Comparison of ENCODE assay signal across 18 cellular contexts in the genomic region with DNA sequence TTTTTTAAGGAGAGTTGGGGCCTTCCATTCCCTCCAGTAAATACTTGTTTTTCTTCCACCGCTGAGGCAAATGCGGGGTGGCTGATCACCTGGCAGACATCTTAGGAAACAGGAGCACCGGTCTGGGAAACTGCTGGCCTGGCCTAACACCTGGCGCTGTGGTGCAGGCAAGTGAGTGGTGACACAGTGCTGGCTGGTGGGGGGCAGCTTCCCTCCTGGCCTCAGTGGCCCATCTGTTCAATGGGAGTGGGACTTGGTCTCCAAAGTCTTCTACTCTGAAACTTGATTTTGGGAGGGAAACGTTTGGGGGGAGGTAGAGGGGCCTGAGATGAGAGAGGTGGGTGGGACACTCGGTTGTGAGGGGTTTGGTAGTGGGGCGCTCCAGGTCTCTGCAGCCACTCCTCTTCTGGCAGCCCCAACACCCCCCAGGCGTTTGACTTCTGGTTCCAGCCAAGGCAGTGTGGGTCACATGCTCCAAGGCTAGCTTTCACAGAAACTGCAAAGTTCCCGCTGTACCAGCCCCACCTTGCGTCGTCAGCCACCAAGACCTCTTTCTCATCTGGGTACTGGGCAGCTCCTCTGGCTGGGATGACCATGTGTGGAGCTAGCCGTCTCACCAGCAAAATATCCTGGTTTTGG. TPM values are rescaled to one million over a fixed set of nuclear protein-coding genes. Genes with fewer than 3 reads are reported as not detected.
DNase-seq lines count a peak whose midpoint lies in the region; ATAC-seq and TF ChIP-seq lines count a peak whose summit lies in the region.
"Had no signal": no experiment of that assay in that cellular context is flagged by ENCODE, and none has a peak within 500 bp of the region (broad histone marks: within the 10 kb centered on the region; RNA-seq: fewer than 3 reads in every experiment).

No MANE protein-coding gene starts in this region.

- no peak overlapping the region for H2BK5ac ChIP-seq in neuronal stem cell (ENCODE audit: low read length)

- no peak for TF ChIP-seq CTCF in RWPE2 (IDR thresholded peaks at IDR 0.05; ENCODE audit: poor library complexity, severe bottlenecking)

- H3K9me3 ChIP-seq in RWPE2 (ENCODE audit: severe bottlenecking) (no peaks in the 10 kb centered on the region), neuronal stem cell (replicated peaks in 1 of 2; ENCODE audit: control insufficient read depth in 2 of 2, insufficient read depth in 1 of 2, low read depth in 1 of 2, low read length in 2 of 2) (no peaks in the 10 kb centered on the region)
- H3K9me3 ChIP-seq: Caco-2, HAP-1 had no signal

- DNase-seq in activated effector memory CD4-positive, alpha-beta T cell treated with anti-CD3 and anti-CD28 coated beads, Interleukin-2, amount 50 U/mL, for 16 hours = peak; percentile 21
- DNase-seq in activated effector memory CD4-positive, alpha-beta T cell treated with Interleukin-2 at 50 U/mL for 16 hours = no peak
- DNase-seq in RWPE2 (ENCODE audit: low spot score) = peak; percentile 31
- no peak for DNase-seq in neuronal stem cell (ENCODE audit: low spot score)
- no peak for DNase-seq in stimulated activated naive B cell treated with anti-CD40 and anti-IgM and Interleukin-4, amounts not matched to agents 10 μg/mL and 1 μg/mL and 100 μg/mL, for 72 hours
- no peak for DNase-seq in NCI-H1930 (lab: John Stamatoyannopoulos, UW)
- DNase-seq in stimulated activated CD4-positive, alpha-beta T cell treated with anti-CD3 and anti-CD28 coated beads, Interleukin-4, amount 100 ng/mL, for 1 hour = no peak
- no peak for DNase-seq in NCI-H226
- DNase-seq: 8988T; C1 segment of cervical spinal cord; Caco-2; CD4-positive, alpha-beta T cell; DMS153; DMS79; GDM1; GM23248 had no signal

- peak overlapping the region; percentile 75 for H3K27ac Mint-ChIP-seq in stimulated activated naive B cell treated with anti-CD40 and anti-IgM and Interleukin-4, amounts not matched to agents 10 μg/mL and 1 μg/mL and 100 μg/mL, for 72 hours

- peaks cover 31 to 73% of the 10 kb centered on the region in 2 donors for H3K36me3 Mint-ChIP-seq in stimulated activated naive B cell treated with anti-CD40 and anti-IgM and Interleukin-4, amounts not matched to agents 10 μg/mL and 1 μg/mL and 100 μg/mL, for 72 hours

- H3K23ac ChIP-seq in neuronal stem cell (ENCODE audit: low read depth, low read length, poor library complexity) = no peak overlapping the region

- no peak overlapping the region for H2BK120ac ChIP-seq in neuronal stem cell (ENCODE audit: low read depth, low read length)

- no peak overlapping the region for H3K27ac ChIP-seq in RWPE2 (ENCODE audit: poor library complexity, severe bottlenecking)
- H3K27ac ChIP-seq in neuronal stem cell (replicated peaks; ENCODE audit: low read length) = no peak overlapping the region
- H3K27ac ChIP-seq: GM23248 had no signal

- peaks cover 29 to 37% of the 10 kb centered on the region in 2 donors for H3K4me1 Mint-ChIP-seq in stimulated activated naive B cell treated with anti-CD40 and anti-IgM and Interleukin-4, amounts not matched to agents 10 μg/mL and 1 μg/mL and 100 μg/mL, for 72 hours

- H3K79me1 ChIP-seq in neuronal stem cell (ENCODE audit: low read depth, low read length) = no peaks in the 10 kb centered on the region

- no peak overlapping the region for H3K4me3 Mint-ChIP-seq in stimulated activated naive B cell treated with anti-CD40 and anti-IgM and Interleukin-4, amounts not matched to agents 10 μg/mL and 1 μg/mL and 100 μg/mL, for 72 hours
- H3K4me3 Mint-ChIP-seq: CD4-positive, alpha-beta T cell had no signal

- H3K4me1 ChIP-seq in RWPE2 (ENCODE audit: insufficient read depth, poor library complexity, severe bottlenecking) (no peaks in the 10 kb centered on the region), neuronal stem cell (ENCODE audit: control insufficient read depth in 2 of 2, insufficient read depth in 1 of 2, low read depth in 1 of 2, low read length in 2 of 2) (peaks cover 12 to 22% of the 10 kb centered on the region in 2 donors)
- H3K4me1 ChIP-seq: HAP-1 had no signal

- peaks cover 15% of the 10 kb centered on the region for H3K36me3 ChIP-seq in RWPE2 (ENCODE audit: low read depth)
- peaks cover 3 to 68% of the 10 kb centered on the region in 2 donors for H3K36me3 ChIP-seq in neuronal stem cell (replicated peaks in 1 of 2; ENCODE audit: control insufficient read depth in 2 of 2, insufficient read depth in 2 of 2, low read length in 2 of 2)

- ATAC-seq in RWPE2 (ENCODE audit: low read depth) = no peak
- ATAC-seq in stimulated activated naive B cell treated with anti-CD40 and anti-IgM and Interleukin-4, amounts not matched to agents 10 μg/mL and 1 μg/mL and 100 μg/mL, for 72 hours (replicated peaks) = no peak

- no peak overlapping the region for H2AFZ ChIP-seq in neuronal stem cell (ENCODE audit: low read length)
- H2AFZ ChIP-seq: GM23248 had no signal

- H3K4me3 ChIP-seq in RWPE2 (ENCODE audit: severe bottlenecking) = no peak overlapping the region
- H3K4me3 ChIP-seq in neuronal stem cell (ENCODE audit: low read length in 2 of 2) = no peak overlapping the region
- H3K4me3 ChIP-seq: GM23248, HAP-1 had no signal

- H4K91ac ChIP-seq in neuronal stem cell (ENCODE audit: low read depth, low read length, poor library complexity) = no peak overlapping the region

- H3K27me3 ChIP-seq in RWPE2 (ENCODE audit: insufficient read depth, poor library complexity, severe bottlenecking) = no peaks in the 10 kb centered on the region
- no peaks in the 10 kb centered on the region for H3K27me3 ChIP-seq in neuronal stem cell (ENCODE audit: control insufficient read depth in 3 of 3, insufficient read depth in 3 of 3, low read depth in 1 of 3, low read length in 3 of 3)

- H4K8ac ChIP-seq in neuronal stem cell (ENCODE audit: low read depth, low read length) = no peak overlapping the region

- H3K18ac ChIP-seq in neuronal stem cell (ENCODE audit: low read length) = no peak overlapping the region

- WGBS in neuronal stem cell (ENCODE audit: extremely low coverage in 2 of 2, insufficient read length in 2 of 2, insufficient replicate concordance in 1 of 2), 2 donors = no CpG with 5 or more reads among the region's 12 CpGs

- H2BK15ac ChIP-seq in neuronal stem cell (ENCODE audit: low read length) = no peak overlapping the region

- no peaks in the 10 kb centered on the region for H3K9me3 Mint-ChIP-seq in stimulated activated naive B cell treated with anti-CD40 and anti-IgM and Interleukin-4, amounts not matched to agents 10 μg/mL and 1 μg/mL and 100 μg/mL, for 72 hours
- H3K9me3 Mint-ChIP-seq: CD4-positive, alpha-beta T cell had no signal

- no peak overlapping the region for H3K4me2 ChIP-seq in neuronal stem cell (ENCODE audit: insufficient read depth, low read length, poor library complexity, severe bottlenecking)

- no peaks in the 10 kb centered on the region for H3K27me3 Mint-ChIP-seq in stimulated activated naive B cell treated with anti-CD40 and anti-IgM and Interleukin-4, amounts not matched to agents 10 μg/mL and 1 μg/mL and 100 μg/mL, for 72 hours
- H3K27me3 Mint-ChIP-seq: CD4-positive, alpha-beta T cell had no signal

- no peak overlapping the region for H3K14ac ChIP-seq in neuronal stem cell (ENCODE audit: low read length)

- H3K9ac ChIP-seq in neuronal stem cell (ENCODE audit: low read depth, low read length, poor library complexity) = no peak overlapping the region
- H3K9ac ChIP-seq: GM23248 had no signal

- H2BK12ac ChIP-seq in neuronal stem cell (ENCODE audit: low read length) = no peak overlapping the region

- no peak overlapping the region for H3K4ac ChIP-seq in neuronal stem cell (ENCODE audit: low read length)

- peak overlapping the region; percentile 20 for H2AK5ac ChIP-seq in neuronal stem cell (ENCODE audit: low read depth, low read length)

RNA-seq across cellular contexts. Expression of a gene that starts 4.7 kb away (rescaled TPM):
- polyA plus RNA-seq in neuronal stem cell (2013, experiment 1 of 2) = not detected
- polyA plus RNA-seq in neuronal stem cell (2013, experiment 2 of 2) = 0.21 TPM
- polyA plus RNA-seq: AG04450 had no signal

RNA-seq across cellular contexts. Expression of a gene that starts 32.9 kb away (rescaled TPM):
- polyA plus RNA-seq in neuronal stem cell (2013, experiment 1 of 2) = 103 TPM
- polyA plus RNA-seq in neuronal stem cell (2013, experiment 2 of 2) = 99.6 TPM

RNA-seq across cellular contexts. Expression of a gene that starts 39.8 kb away (rescaled TPM):
- 10.3 TPM for polyA plus RNA-seq in neuronal stem cell (2013, experiment 1 of 2)
- polyA plus RNA-seq in neuronal stem cell (2013, experiment 2 of 2) = 10.2 TPM

Comparison
In these comparisons a context has a peak if more than half of its experiments do, and no peak if none do; other contexts are left out.
1. DNase-seq: peak in activated effector memory CD4-positive, alpha-beta T cell treated with anti-CD3 and anti-CD28 coated beads, Interleukin-2, amount 50 U/mL, for 16 hours (single experiment) and RWPE2 (single experiment); none in activated effector memory CD4-positive, alpha-beta T cell treated with Interleukin-2 at 50 U/mL for 16 hours (single experiment), neuronal stem cell (single experiment), stimulated activated naive B cell treated with anti-CD40 and anti-IgM and Interleukin-4, amounts not matched to agents 10 μg/mL and 1 μg/mL and 100 μg/mL, for 72 hours (single experiment), NCI-H1930 (0 of 2), stimulated activated CD4-positive, alpha-beta T cell treated with anti-CD3 and anti-CD28 coated beads, Interleukin-4, amount 100 ng/mL, for 1 hour (single experiment) and NCI-H226 (single experiment).